31 cellular contexts compared by ENCODE assay signal in the genomic region with DNA sequence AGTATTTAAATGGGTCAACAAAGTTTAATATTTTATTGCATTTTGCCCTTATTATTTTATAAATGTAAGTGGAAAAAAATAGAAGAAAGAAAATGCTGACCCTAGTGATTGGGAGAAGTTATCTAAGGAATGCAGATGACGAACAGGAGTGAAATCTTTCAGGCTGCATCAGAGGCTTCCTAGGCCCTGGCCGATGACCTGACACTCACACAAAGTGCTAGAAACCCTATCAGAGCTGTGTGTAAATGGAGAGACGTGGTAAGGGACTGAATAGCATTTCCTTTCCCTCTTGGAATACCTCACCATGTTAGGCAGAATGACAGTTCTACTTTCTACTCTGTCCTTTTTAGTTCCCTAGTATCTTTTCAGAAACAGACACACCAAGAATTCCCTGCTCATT. TPM values are rescaled to one million over a fixed set of nuclear protein-coding genes. Genes with fewer than 3 reads are reported as not detected.
DNase-seq lines count a peak whose midpoint lies in the region; ATAC-seq and TF ChIP-seq lines count a peak whose summit lies in the region.
"Had no signal": no experiment of that assay in that cellular context is flagged by ENCODE, and none has a peak within 500 bp of the region (broad histone marks: within the 10 kb centered on the region; RNA-seq: fewer than 3 reads in every experiment).

No MANE protein-coding gene starts in this region.

- H3K27me3 ChIP-seq in trophoblast cell (ENCODE audit: insufficient read depth, low read length): no peaks in the 10 kb centered on the region
- H3K27me3 ChIP-seq: breast epithelium, left lung, right atrium auricular region, testis, uterus had no signal

- H3K36me3 ChIP-seq in trophoblast cell (ENCODE audit: control insufficient read depth in 1 of 2, insufficient read depth in 2 of 2, low read length in 2 of 2): no peaks in the 10 kb centered on the region
- H3K36me3 ChIP-seq: breast epithelium, left lung, right atrium auricular region, spleen, uterus, WERI-Rb-1 had no signal

- no peak overlapping the region for H3K4me2 ChIP-seq in trophoblast cell (ENCODE audit: low read length)

- ATAC-seq in HG03175 (IDR thresholded peaks at IDR 0.05; ENCODE audit: unreplicated experiment): no peak
- ATAC-seq: activated CD8-positive, alpha-beta T cell treated with anti-CD3 and anti-CD28 coated beads, Interleukin-2, amount 10 ng/mL, durations not matched to agents 7 days and 5 days; GM12878; left lung had no signal

- H2BK5ac ChIP-seq in trophoblast cell (ENCODE audit: low read depth, low read length, poor library complexity): no peak overlapping the region

- WGBS in trophoblast cell (ENCODE audit: extremely low coverage, insufficient coverage, insufficient read length): no CpG with 5 or more reads among the region's 3 CpGs

- peak; percentile 24 for DNase-seq in Daoy (ENCODE audit: low read depth)
- DNase-seq in HS-5 (ENCODE audit: low read depth): peak; percentile 2
- peak; percentile 24 for DNase-seq in fibroblast of the aortic adventitia (ENCODE audit: low read depth)
- peak; percentile 33 to 68 for DNase-seq in trophoblast cell
- no peak for DNase-seq in NCI-H2171 treated with DMSO at 0.1 percent for 48 hours (lab: John Stamatoyannopoulos, UW)
- DNase-seq in SKM-1 (lab: John Stamatoyannopoulos, UW; ENCODE audit: unreplicated experiment): no peak
- DNase-seq: activated CD4-positive, alpha-beta T cell treated with anti-CD3 and anti-CD28 coated beads for 4 hours; activated CD8-positive, alpha-beta T cell treated with anti-CD3 and anti-CD28 coated beads, Interleukin-2, amount 10 ng/mL, durations not matched to agents 7 days and 5 days; activated naive CD4-positive, alpha-beta T cell treated with anti-CD3 and anti-CD28 coated beads, Interleukin-2, amount 50 U/mL, for 16 hours; amniotic stem cell; DMS79; H9; hypothalamus; immature natural killer cell; Kasumi-1; left lung; mesenchymal stem cell; NCI-H1436; NCI-H2107; SIG-M5; spleen; stimulated activated CD4-positive, alpha-beta T cell treated with anti-CD3 and anti-CD28 coated beads, Interleukin-2, amount 100 ng/mL, for 24 hours; T1000; testis; uterus; WERI-Rb-1 had no signal

- no peak overlapping the region for H2AFZ ChIP-seq in trophoblast cell (ENCODE audit: insufficient read depth, low read length, poor library complexity)

- no peak overlapping the region for H3K23ac ChIP-seq in trophoblast cell (ENCODE audit: low read length)

- H3K79me2 ChIP-seq in trophoblast cell (ENCODE audit: control insufficient read depth, insufficient read depth, low read length, poor library complexity): no peaks in the 10 kb centered on the region

- no peak overlapping the region for H2BK120ac ChIP-seq in trophoblast cell (ENCODE audit: insufficient read depth, low read length, poor library complexity)

- no peak overlapping the region for H3K14ac ChIP-seq in trophoblast cell (ENCODE audit: low read length)

- no peak overlapping the region for H4K8ac ChIP-seq in trophoblast cell (ENCODE audit: low read depth, low read length)

- H2AK5ac ChIP-seq in trophoblast cell (ENCODE audit: low read length): no peak overlapping the region

- H3K4me1 ChIP-seq in trophoblast cell (ENCODE audit: control insufficient read depth in 1 of 2, insufficient read depth in 2 of 2, low read length in 2 of 2): no peaks in the 10 kb centered on the region
- H3K4me1 ChIP-seq: breast epithelium, left lung, right atrium auricular region, spleen, testis, uterus had no signal

- H3K27ac ChIP-seq in trophoblast cell (ENCODE audit: low read depth, low read length): no peak overlapping the region
- H3K27ac ChIP-seq: breast epithelium, C4-2B, left lung, right atrium auricular region, spleen, testis, uterus, WERI-Rb-1 had no signal

- no peak overlapping the region for H3K4ac ChIP-seq in trophoblast cell (ENCODE audit: low read depth, low read length)

- no peaks in the 10 kb centered on the region for H3K79me1 ChIP-seq in trophoblast cell (ENCODE audit: low read length)

- TF ChIP-seq CTCF in fibroblast of the aortic adventitia (IDR thresholded peaks at IDR 0.05; ENCODE audit: insufficient read depth, low read length): no peak

- H3K4me3 ChIP-seq in fibroblast of the aortic adventitia (ENCODE audit: low read depth, low read length): no peak overlapping the region
- H3K4me3 ChIP-seq in trophoblast cell (ENCODE audit: low read depth, low read length): no peak overlapping the region
- H3K4me3 ChIP-seq: breast epithelium, GM12878, left lung, right atrium auricular region, spleen, testis, uterus had no signal

- no peak overlapping the region for H3K9ac ChIP-seq in trophoblast cell (ENCODE audit: low read length)

- H4K12ac ChIP-seq in trophoblast cell (ENCODE audit: low read depth, low read length): no peak overlapping the region

- H3K9me3 ChIP-seq in trophoblast cell (ENCODE audit: insufficient read depth, low read depth, low read length): no peaks in the 10 kb centered on the region
- H3K9me3 ChIP-seq: testis, uterus had no signal

- H3K18ac ChIP-seq in trophoblast cell (ENCODE audit: low read length): no peak overlapping the region

- no peak overlapping the region for H2BK12ac ChIP-seq in trophoblast cell (ENCODE audit: low read length)

- H4K91ac ChIP-seq in trophoblast cell (ENCODE audit: low read depth, low read length): no peak overlapping the region

RNA-seq across cellular contexts. Expression of a gene that starts 44.9 kb away (rescaled TPM):
- total RNA-seq in Daoy (2014; rRNA removed; shearing (Covaris generic)): 14.8 and 19.2 TPM in 2 replicates
- total RNA-seq in fibroblast of the aortic adventitia (ENCODE audit: low replicate concordance): 19.1 and 38.5 TPM in 2 replicates
- polyA plus RNA-seq in trophoblast cell (2013): 16.7 and 17.0 TPM in 2 replicates

Comparison
In these comparisons a context has a peak if more than half of its experiments do, and no peak if none do; other contexts are left out.
1. DNase-seq: peak in Daoy (single experiment), HS-5 (single experiment), fibroblast of the aortic adventitia (single experiment) and trophoblast cell (2 of 2); none in NCI-H2171 treated with DMSO at 0.1 percent for 48 hours (single experiment) and SKM-1 (single experiment).